In the genomic region with DNA sequence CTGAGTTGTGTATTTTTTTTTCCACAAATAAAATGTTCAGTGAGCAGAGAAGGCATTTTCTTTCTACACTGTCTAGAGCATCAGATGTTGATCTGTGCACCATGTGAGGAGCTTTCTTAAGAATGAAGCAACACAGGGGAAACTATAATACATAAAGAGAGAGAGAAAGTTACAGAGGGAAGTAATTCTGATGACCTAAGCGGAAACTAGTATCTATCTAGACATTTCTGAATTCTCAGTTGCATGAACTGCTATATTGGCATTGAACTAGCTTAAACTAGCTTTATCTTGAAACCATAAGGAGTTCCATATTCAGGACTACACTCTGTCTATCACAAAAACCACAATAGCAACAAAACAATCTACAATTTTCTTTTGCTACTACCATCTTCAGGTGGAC, we compare ENCODE assay signal across 2 cellular contexts.
A peak's percentile ranks its signal among the peaks of the same experiment; 100 is the strongest.
TF ChIP-seq lines count a peak whose summit lies in the region.

No MANE protein-coding gene starts in this region.

TF ChIP-seq in HepG2, 621 proteins besides CTCF, POLR2A, EP300 and RAD21 (continued from another document):
- TF ChIP-seq, protein P1, sequence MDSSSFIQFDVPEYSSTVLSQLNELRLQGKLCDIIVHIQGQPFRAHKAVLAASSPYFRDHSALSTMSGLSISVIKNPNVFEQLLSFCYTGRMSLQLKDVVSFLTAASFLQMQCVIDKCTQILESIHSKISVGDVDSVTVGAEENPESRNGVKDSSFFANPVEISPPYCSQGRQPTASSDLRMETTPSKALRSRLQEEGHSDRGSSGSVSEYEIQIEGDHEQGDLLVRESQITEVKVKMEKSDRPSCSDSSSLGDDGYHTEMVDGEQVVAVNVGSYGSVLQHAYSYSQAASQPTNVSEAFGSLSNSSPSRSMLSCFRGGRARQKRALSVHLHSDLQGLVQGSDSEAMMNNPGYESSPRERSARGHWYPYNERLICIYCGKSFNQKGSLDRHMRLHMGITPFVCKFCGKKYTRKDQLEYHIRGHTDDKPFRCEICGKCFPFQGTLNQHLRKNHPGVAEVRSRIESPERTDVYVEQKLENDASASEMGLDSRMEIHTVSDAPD (CRISPR knock-in tag; IDR thresholded peaks at IDR 0.05) = no peak
- TF ChIP-seq MAFK (conservative IDR thresholded peaks at IDR 0.05 in 1 of 2, IDR thresholded peaks at IDR 0.05 in 1 of 2; ENCODE audit: low read length in 2 of 2) = peak; percentile 59 to 80; a peak in 3 of 4 replicates
- TF ChIP-seq, protein P2, sequence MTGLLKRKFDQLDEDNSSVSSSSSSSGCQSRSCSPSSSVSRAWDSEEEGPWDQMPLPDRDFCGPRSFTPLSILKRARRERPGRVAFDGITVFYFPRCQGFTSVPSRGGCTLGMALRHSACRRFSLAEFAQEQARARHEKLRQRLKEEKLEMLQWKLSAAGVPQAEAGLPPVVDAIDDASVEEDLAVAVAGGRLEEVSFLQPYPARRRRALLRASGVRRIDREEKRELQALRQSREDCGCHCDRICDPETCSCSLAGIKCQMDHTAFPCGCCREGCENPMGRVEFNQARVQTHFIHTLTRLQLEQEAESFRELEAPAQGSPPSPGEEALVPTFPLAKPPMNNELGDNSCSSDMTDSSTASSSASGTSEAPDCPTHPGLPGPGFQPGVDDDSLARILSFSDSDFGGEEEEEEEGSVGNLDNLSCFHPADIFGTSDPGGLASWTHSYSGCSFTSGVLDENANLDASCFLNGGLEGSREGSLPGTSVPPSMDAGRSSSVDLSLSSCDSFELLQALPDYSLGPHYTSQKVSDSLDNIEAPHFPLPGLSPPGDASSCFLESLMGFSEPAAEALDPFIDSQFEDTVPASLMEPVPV (CRISPR knock-in tag; IDR thresholded peaks at IDR 0.05) = no peak
- TF ChIP-seq ZNF333 (CRISPR knock-in tag; IDR thresholded peaks at IDR 0.05; ENCODE audit: borderline replicate concordance) = no peak
- no peak for TF ChIP-seq ZNF672 (CRISPR knock-in tag; IDR thresholded peaks at IDR 0.05)
- TF ChIP-seq MAFF (IDR thresholded peaks at IDR 0.05; ENCODE audit: low read depth, low read length) = peak; percentile 67; the same call in 1 of the 2 replicates
- no peak for TF ChIP-seq SIX4 (CRISPR knock-in tag; IDR thresholded peaks at IDR 0.05)
- no peak for TF ChIP-seq ZNF484 (CRISPR knock-in tag; IDR thresholded peaks at IDR 0.05; ENCODE audit: borderline replicate concordance, low read depth)
- no peak for TF ChIP-seq SOX13 (IDR thresholded peaks at IDR 0.05)
- no peak for TF ChIP-seq SOX13 (CRISPR knock-in tag; conservative IDR thresholded peaks at IDR 0.05 in 1 of 2, IDR thresholded peaks at IDR 0.05 in 1 of 2)
- TF ChIP-seq, protein P3, sequence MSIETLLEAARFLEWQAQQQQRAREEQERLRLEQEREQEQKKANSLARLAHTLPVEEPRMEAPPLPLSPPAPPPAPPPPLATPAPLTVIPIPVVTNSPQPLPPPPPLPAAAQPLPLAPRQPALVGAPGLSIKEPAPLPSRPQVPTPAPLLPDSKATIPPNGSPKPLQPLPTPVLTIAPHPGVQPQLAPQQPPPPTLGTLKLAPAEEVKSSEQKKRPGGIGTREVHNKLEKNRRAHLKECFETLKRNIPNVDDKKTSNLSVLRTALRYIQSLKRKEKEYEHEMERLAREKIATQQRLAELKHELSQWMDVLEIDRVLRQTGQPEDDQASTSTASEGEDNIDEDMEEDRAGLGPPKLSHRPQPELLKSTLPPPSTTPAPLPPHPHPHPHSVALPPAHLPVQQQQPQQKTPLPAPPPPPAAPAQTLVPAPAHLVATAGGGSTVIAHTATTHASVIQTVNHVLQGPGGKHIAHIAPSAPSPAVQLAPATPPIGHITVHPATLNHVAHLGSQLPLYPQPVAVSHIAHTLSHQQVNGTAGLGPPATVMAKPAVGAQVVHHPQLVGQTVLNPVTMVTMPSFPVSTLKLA (IDR thresholded peaks at IDR 0.05) = no peak
- TF ChIP-seq ZNF350 (CRISPR knock-in tag; IDR thresholded peaks at IDR 0.05; ENCODE audit: borderline replicate concordance, low read depth) = no peak

TF ChIP-seq in WTC11, 78 proteins besides CTCF, POLR2A, EP300 and RAD21 (continued from another document):
- TF ChIP-seq, protein P4, sequence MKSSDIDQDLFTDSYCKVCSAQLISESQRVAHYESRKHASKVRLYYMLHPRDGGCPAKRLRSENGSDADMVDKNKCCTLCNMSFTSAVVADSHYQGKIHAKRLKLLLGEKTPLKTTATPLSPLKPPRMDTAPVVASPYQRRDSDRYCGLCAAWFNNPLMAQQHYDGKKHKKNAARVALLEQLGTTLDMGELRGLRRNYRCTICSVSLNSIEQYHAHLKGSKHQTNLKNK (CRISPR knock-in tag; IDR thresholded peaks at IDR 0.05) = no peak
- TF ChIP-seq FOXJ3 (CRISPR knock-in tag; IDR thresholded peaks at IDR 0.05; ENCODE audit: borderline replicate concordance) (no peak), CREM (CRISPR knock-in tag; IDR thresholded peaks at IDR 0.05) (no peak), ZNF219 (CRISPR knock-in tag; IDR thresholded peaks at IDR 0.05; ENCODE audit: borderline replicate concordance) (no peak), JUN (CRISPR knock-in tag; IDR thresholded peaks at IDR 0.05) (no peak), ZNF138 (CRISPR knock-in tag; conservative IDR thresholded peaks at IDR 0.05) (no peak)
- TF ChIP-seq, protein P5, sequence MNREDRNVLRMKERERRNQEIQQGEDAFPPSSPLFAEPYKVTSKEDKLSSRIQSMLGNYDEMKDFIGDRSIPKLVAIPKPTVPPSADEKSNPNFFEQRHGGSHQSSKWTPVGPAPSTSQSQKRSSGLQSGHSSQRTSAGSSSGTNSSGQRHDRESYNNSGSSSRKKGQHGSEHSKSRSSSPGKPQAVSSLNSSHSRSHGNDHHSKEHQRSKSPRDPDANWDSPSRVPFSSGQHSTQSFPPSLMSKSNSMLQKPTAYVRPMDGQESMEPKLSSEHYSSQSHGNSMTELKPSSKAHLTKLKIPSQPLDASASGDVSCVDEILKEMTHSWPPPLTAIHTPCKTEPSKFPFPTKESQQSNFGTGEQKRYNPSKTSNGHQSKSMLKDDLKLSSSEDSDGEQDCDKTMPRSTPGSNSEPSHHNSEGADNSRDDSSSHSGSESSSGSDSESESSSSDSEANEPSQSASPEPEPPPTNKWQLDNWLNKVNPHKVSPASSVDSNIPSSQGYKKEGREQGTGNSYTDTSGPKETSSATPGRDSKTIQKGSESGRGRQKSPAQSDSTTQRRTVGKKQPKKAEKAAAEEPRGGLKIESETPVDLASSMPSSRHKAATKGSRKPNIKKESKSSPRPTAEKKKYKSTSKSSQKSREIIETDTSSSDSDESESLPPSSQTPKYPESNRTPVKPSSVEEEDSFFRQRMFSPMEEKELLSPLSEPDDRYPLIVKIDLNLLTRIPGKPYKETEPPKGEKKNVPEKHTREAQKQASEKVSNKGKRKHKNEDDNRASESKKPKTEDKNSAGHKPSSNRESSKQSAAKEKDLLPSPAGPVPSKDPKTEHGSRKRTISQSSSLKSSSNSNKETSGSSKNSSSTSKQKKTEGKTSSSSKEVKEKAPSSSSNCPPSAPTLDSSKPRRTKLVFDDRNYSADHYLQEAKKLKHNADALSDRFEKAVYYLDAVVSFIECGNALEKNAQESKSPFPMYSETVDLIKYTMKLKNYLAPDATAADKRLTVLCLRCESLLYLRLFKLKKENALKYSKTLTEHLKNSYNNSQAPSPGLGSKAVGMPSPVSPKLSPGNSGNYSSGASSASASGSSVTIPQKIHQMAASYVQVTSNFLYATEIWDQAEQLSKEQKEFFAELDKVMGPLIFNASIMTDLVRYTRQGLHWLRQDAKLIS (CRISPR knock-in tag; IDR thresholded peaks at IDR 0.05; ENCODE audit: borderline replicate concordance) = no peak
- TF ChIP-seq, protein P6, sequence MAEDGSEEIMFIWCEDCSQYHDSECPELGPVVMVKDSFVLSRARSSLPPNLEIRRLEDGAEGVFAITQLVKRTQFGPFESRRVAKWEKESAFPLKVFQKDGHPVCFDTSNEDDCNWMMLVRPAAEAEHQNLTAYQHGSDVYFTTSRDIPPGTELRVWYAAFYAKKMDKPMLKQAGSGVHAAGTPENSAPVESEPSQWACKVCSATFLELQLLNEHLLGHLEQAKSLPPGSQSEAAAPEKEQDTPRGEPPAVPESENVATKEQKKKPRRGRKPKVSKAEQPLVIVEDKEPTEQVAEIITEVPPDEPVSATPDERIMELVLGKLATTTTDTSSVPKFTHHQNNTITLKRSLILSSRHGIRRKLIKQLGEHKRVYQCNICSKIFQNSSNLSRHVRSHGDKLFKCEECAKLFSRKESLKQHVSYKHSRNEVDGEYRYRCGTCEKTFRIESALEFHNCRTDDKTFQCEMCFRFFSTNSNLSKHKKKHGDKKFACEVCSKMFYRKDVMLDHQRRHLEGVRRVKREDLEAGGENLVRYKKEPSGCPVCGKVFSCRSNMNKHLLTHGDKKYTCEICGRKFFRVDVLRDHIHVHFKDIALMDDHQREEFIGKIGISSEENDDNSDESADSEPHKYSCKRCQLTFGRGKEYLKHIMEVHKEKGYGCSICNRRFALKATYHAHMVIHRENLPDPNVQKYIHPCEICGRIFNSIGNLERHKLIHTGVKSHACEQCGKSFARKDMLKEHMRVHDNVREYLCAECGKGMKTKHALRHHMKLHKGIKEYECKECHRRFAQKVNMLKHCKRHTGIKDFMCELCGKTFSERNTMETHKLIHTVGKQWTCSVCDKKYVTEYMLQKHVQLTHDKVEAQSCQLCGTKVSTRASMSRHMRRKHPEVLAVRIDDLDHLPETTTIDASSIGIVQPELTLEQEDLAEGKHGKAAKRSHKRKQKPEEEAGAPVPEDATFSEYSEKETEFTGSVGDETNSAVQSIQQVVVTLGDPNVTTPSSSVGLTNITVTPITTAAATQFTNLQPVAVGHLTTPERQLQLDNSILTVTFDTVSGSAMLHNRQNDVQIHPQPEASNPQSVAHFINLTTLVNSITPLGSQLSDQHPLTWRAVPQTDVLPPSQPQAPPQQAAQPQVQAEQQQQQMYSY (CRISPR knock-in tag; IDR thresholded peaks at IDR 0.05) = no peak
- TF ChIP-seq, protein P7, sequence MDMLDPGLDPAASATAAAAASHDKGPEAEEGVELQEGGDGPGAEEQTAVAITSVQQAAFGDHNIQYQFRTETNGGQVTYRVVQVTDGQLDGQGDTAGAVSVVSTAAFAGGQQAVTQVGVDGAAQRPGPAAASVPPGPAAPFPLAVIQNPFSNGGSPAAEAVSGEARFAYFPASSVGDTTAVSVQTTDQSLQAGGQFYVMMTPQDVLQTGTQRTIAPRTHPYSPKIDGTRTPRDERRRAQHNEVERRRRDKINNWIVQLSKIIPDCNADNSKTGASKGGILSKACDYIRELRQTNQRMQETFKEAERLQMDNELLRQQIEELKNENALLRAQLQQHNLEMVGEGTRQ (CRISPR knock-in tag; IDR thresholded peaks at IDR 0.05) = no peak
- TF ChIP-seq, protein P8, sequence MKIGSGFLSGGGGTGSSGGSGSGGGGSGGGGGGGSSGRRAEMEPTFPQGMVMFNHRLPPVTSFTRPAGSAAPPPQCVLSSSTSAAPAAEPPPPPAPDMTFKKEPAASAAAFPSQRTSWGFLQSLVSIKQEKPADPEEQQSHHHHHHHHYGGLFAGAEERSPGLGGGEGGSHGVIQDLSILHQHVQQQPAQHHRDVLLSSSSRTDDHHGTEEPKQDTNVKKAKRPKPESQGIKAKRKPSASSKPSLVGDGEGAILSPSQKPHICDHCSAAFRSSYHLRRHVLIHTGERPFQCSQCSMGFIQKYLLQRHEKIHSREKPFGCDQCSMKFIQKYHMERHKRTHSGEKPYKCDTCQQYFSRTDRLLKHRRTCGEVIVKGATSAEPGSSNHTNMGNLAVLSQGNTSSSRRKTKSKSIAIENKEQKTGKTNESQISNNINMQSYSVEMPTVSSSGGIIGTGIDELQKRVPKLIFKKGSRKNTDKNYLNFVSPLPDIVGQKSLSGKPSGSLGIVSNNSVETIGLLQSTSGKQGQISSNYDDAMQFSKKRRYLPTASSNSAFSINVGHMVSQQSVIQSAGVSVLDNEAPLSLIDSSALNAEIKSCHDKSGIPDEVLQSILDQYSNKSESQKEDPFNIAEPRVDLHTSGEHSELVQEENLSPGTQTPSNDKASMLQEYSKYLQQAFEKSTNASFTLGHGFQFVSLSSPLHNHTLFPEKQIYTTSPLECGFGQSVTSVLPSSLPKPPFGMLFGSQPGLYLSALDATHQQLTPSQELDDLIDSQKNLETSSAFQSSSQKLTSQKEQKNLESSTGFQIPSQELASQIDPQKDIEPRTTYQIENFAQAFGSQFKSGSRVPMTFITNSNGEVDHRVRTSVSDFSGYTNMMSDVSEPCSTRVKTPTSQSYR (CRISPR knock-in tag; IDR thresholded peaks at IDR 0.05) = no peak
